ENCODE assay signal across 9 cellular contexts in genomic region chr19:45637890-45638667, GRCh38. TPM values are rescaled to one million over a fixed set of nuclear protein-coding genes. Genes with fewer than 3 reads are reported as not detected.
A peak's percentile ranks its signal among the peaks of the same experiment; 100 is the strongest.
DNase-seq lines count a peak whose midpoint lies in the region; ATAC-seq, FAIRE-seq and TF ChIP-seq lines count a peak whose summit lies in the region.
"Had no signal": no experiment of that assay in that cellular context is flagged by ENCODE, and none has a peak within 500 bp of the region (broad histone marks: within the 10 kb centered on the region; RNA-seq: fewer than 3 reads in every experiment).

No MANE protein-coding gene starts in this region.

- no peak for FAIRE-seq in GM12892 (lab: Jason Lieb, UNC)

- DNase-seq in GM04503 (ENCODE audit: low read depth): peak; percentile 30
- peak; percentile 49 for DNase-seq in RWPE1 (ENCODE audit: low spot score)
- DNase-seq in esophagus squamous epithelium (lab: John Stamatoyannopoulos, UW): no peak
- no peak for DNase-seq in GM12892 (ENCODE audit: insufficient read length)

- no peak for TF ChIP-seq CTCF in RWPE1 (conservative IDR thresholded peaks at IDR 0.05; ENCODE audit: low read depth)
- TF ChIP-seq CTCF in esophagus squamous epithelium (IDR thresholded peaks at IDR 0.05): no peak

- intact Hi-C loops in esophagus squamous epithelium (cut with DNase I): no loop called here

- H3K36me3 ChIP-seq in esophagus squamous epithelium: no peaks in the 10 kb centered on the region
- H3K36me3 ChIP-seq in rectal smooth muscle tissue (ENCODE audit: control insufficient read depth, insufficient read depth, low read length): no peaks in the 10 kb centered on the region

- H3K4me3 ChIP-seq in esophagus squamous epithelium (peak overlapping the region; percentile 61 to 78 (median 74)), rectal smooth muscle tissue (ENCODE audit: low read length) (peak overlapping the region; percentile 77)

- H3K27ac ChIP-seq in RWPE1 (peak overlapping the region; percentile 99), esophagus squamous epithelium (peak overlapping the region; percentile 62 to 91 (median 88)), rectal smooth muscle tissue (ENCODE audit: low read depth, low read length) (no peak overlapping the region)

- ATAC-seq in GM21423 (IDR thresholded peaks at IDR 0.05; ENCODE audit: unreplicated experiment) (no peak), HG02973 (IDR thresholded peaks at IDR 0.05; ENCODE audit: unreplicated experiment) (no peak), HG03469 (IDR thresholded peaks at IDR 0.05; ENCODE audit: unreplicated experiment) (no peak)
- ATAC-seq: body of pancreas had no signal

- WGBS in esophagus squamous epithelium, 2 donors: 54 to 59% methylated on average over 12 to 19 of the region's 19 CpGs

- CTCF ChIA-PET in RWPE1 (lab: Yijun Ruan, JAX): interaction anchor here (0.5 to 0.7 kb wide), 2 partner anchors 13 to 354 kb away, joined by 3 read pairs; no protein-coding TSS in a partner anchor

- H3K27me3 ChIP-seq in esophagus squamous epithelium (no peaks in the 10 kb centered on the region), rectal smooth muscle tissue (ENCODE audit: control insufficient read depth, insufficient read depth, low read length) (no peaks in the 10 kb centered on the region)
- H3K27me3 ChIP-seq: body of pancreas had no signal

- POLR2A ChIA-PET in RWPE1 (lab: Yijun Ruan, JAX; ENCODE audit: low non-redundant PET): interaction anchor here (0.5 to 1.2 kb wide), 2 partner anchors 14 to 29 kb away, joined by 3 read pairs; no protein-coding TSS in a partner anchor

- H3K4me1 ChIP-seq in esophagus squamous epithelium (peaks cover 23 to 67% (median 35%) of the 10 kb centered on the region in 3 donors), rectal smooth muscle tissue (ENCODE audit: control insufficient read depth, insufficient read depth, low read length) (peaks cover 3% of the 10 kb centered on the region)

- H3K9ac ChIP-seq in rectal smooth muscle tissue (ENCODE audit: low read length): peak overlapping the region; percentile 8

- TF ChIP-seq POLR2A in esophagus squamous epithelium (IDR thresholded peaks at IDR 0.05) (peak in 1 of 4 donors; percentile 39), GM12892 (IDR thresholded peaks at IDR 0.05; ENCODE audit: low read depth, low read length) (no peak)

- no peaks in the 10 kb centered on the region for H3K9me3 ChIP-seq in esophagus squamous epithelium
- H3K9me3 ChIP-seq: body of pancreas had no signal

RNA-seq across cellular contexts. Expression of gene EML2, which starts 1.1 kb away (rescaled TPM):
- 100 to 1,000 TPM in 1 of 4 donors, 10 to 100 TPM in 3; 38.6 to 617 (median 58.3) TPM for total RNA-seq in esophagus squamous epithelium
- 51.3 TPM for polyA plus RNA-seq in GM12892 (2012; ENCODE audit: missing spikeins)

RNA-seq across cellular contexts. Expression of gene GIPR, which starts 29.9 kb away (rescaled TPM):
- 1 to 10 TPM in 1 of 4 donors, under 1 TPM in 3; 0.44 to 1.1 (median 0.63) TPM for total RNA-seq in esophagus squamous epithelium
- 12.4 TPM for polyA plus RNA-seq in GM12892 (2012; ENCODE audit: missing spikeins)

RNA-seq across cellular contexts. Expression of gene GPR4, which starts 36.1 kb away (rescaled TPM):
- 1 to 10 TPM in 3 of 4 donors, under 1 TPM in 1; 0.76 to 1.4 (median 1.2) TPM for total RNA-seq in esophagus squamous epithelium
- polyA plus RNA-seq in GM12892 (2012; ENCODE audit: missing spikeins): not detected

RNA-seq across cellular contexts. Expression of gene OPA3, which starts 53.5 kb away (rescaled TPM):
- total RNA-seq in esophagus squamous epithelium: 10 to 100 TPM in 2 of 4 donors, 1 to 10 TPM in 2; 4.7 to 12.4 (median 10.1) TPM
- polyA plus RNA-seq in GM12892 (2012; ENCODE audit: missing spikeins): 6.1 TPM

RNA-seq across cellular contexts. Expression of gene SNRPD2, which starts 53.7 kb away (rescaled TPM):
- total RNA-seq in esophagus squamous epithelium: 100 to 1,000 TPM; 131 to 240 (median 186) TPM
- 623 TPM for polyA plus RNA-seq in GM12892 (2012; ENCODE audit: missing spikeins)

Comparison
In these comparisons a context has a peak if more than half of its experiments do, and no peak if none do; other contexts are left out.
1. DNase-seq: peak in GM04503 (single experiment) and RWPE1 (single experiment); none in esophagus squamous epithelium (single experiment) and GM12892 (single experiment).